ENCODE assay signal across 30 cellular contexts in the genomic region with DNA sequence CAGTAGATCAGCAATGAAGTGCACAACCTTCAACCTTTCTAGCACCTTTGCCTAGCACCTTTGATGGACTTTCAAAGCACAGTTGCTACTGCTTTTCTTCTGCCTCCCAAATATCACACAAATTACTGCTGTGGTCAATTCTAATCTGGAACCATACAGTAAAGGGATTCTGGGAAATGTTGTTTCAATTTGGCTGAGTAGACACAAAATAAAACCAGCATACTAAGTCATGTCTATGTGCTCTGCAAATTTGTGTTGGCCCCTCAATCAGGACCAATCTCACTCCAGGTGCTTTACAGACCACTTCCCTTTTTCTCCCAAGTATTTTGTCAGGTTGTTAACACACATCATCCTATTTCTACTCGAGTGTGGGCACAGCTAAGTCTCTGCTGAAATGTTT. TPM values are rescaled to one million over a fixed set of nuclear protein-coding genes. Genes with fewer than 3 reads are reported as not detected.
"Had no signal": no experiment of that assay in that cellular context is flagged by ENCODE, and none has a peak within 500 bp of the region (broad histone marks: within the 10 kb centered on the region; RNA-seq: fewer than 3 reads in every experiment).

No MANE protein-coding gene starts in this region.

- H3K4me3 ChIP-seq: esophagus squamous epithelium, gastrocnemius medialis, heart right ventricle, left lung, lower lobe of right lung, mucosa of descending colon had no signal

- H3K4me1 ChIP-seq: esophagus squamous epithelium, gastrocnemius medialis, heart right ventricle, left lung, lower lobe of right lung had no signal

- H3K27me3 ChIP-seq: esophagus squamous epithelium, gastrocnemius medialis, heart right ventricle, left lung had no signal

- ATAC-seq: effector memory CD8-positive, alpha-beta T cell; esophagus mucosa; gastrocnemius medialis; heart right ventricle; left cardiac atrium; left lung; left ventricle myocardium superior; lower lobe of right lung; mucosa of descending colon had no signal

- DNase-seq: cortex of kidney; effector CD8-positive, alpha-beta T cell; effector memory CD8-positive, alpha-beta T cell; endodermal cell; erythroblast; esophagus squamous epithelium; foreskin fibroblast; foreskin melanocyte; gastrocnemius medialis; glutamatergic neuron; head of caudate nucleus; heart right ventricle; hippocampal formation; left cardiac atrium; left lung; left ventricle myocardium superior; lower lobe of right lung; mesenchymal stem cell; mucosa of descending colon; naive B cell had no signal

- H3K27ac ChIP-seq: epithelial cell of prostate, esophagus squamous epithelium, gastrocnemius medialis, heart right ventricle, left lung, lower lobe of right lung had no signal

- H3K36me3 ChIP-seq: esophagus squamous epithelium, gastrocnemius medialis, heart right ventricle, left lung, lower lobe of right lung had no signal

- FAIRE-seq: endometrium, islet of Langerhans, keratinocyte had no signal

- H3K9me3 ChIP-seq: esophagus squamous epithelium, gastrocnemius medialis, heart right ventricle, lower lobe of right lung, mucosa of descending colon had no signal

RNA-seq across cellular contexts. Expression of gene ADAMTS20, which starts 38.3 kb away (rescaled TPM):
- total RNA-seq: dermis microvascular lymphatic vessel endothelial cell, esophagus mucosa, esophagus squamous epithelium, gastrocnemius medialis, glomerular endothelial cell, heart right ventricle, left cardiac atrium, left lung, left ventricle myocardium superior, lower leg skin, lower lobe of right lung, lung microvascular endothelial cell, mesenteric fat pad, mucosa of descending colon had no signal
- polyA plus RNA-seq: heart right ventricle, keratinocyte had no signal
